ENCODE assay signal across 7 cellular contexts in genomic region chr6:158791456-158791855, GRCh38. TPM values are rescaled to one million over a fixed set of nuclear protein-coding genes. Genes with fewer than 3 reads are reported as not detected.
DNase-seq lines count a peak whose midpoint lies in the region; ATAC-seq, FAIRE-seq and TF ChIP-seq lines count a peak whose summit lies in the region.
"Not testable (repeated sequence)": the region's sequence is repeated elsewhere in the genome, so short reads cannot be mapped to it uniquely, and the experiment has no call there.

No MANE protein-coding gene starts in this region.

- not testable (repeated sequence) for H3K23ac ChIP-seq in trophoblast cell (ENCODE audit: low read length)

- not testable (repeated sequence) for H2AFZ ChIP-seq in OCI-LY1 (ENCODE audit: low read length); HepG2 (ENCODE audit: low read length); trophoblast cell (ENCODE audit: insufficient read depth, low read length, poor library complexity)

- H3K27me3 Mint-ChIP-seq in CD8-positive, alpha-beta memory T cell; WTC11 (ENCODE audit: low read depth); activated T-cell treated with anti-CD3 and anti-CD28 coated beads, Interleukin-2, amount 50 U/mL, for 72 hours (ENCODE audit: low read depth); central memory CD8-positive, alpha-beta T cell: not testable (repeated sequence)

- H3K79me2 ChIP-seq in OCI-LY1 (ENCODE audit: insufficient read depth, low read length) (peaks cover 73% of the 10 kb centered on the region), HepG2 (ENCODE audit: insufficient read depth, low read length) (peaks cover 32% of the 10 kb centered on the region), trophoblast cell (ENCODE audit: control insufficient read depth, insufficient read depth, low read length, poor library complexity) (peaks cover 31% of the 10 kb centered on the region)

- not testable (repeated sequence) for H3K9ac ChIP-seq in OCI-LY1 (ENCODE audit: low read length); HepG2 (ENCODE audit: insufficient read depth, low read depth, low read length); trophoblast cell (ENCODE audit: low read length)

- H3K9me3 ChIP-seq in CD8-positive, alpha-beta memory T cell (ENCODE audit: low read length); OCI-LY1 (ENCODE audit: low read length); HepG2 (ENCODE audit: low read length); trophoblast cell (ENCODE audit: insufficient read depth, low read depth, low read length): not testable (repeated sequence)

- WGBS in HepG2 (ENCODE audit: low lambda C conversion rate): 66% methylated on average over 5 of the region's 5 CpGs
- WGBS in trophoblast cell (ENCODE audit: extremely low coverage, insufficient coverage, insufficient read length): no CpG with 5 or more reads among the region's 5 CpGs

- H2AK5ac ChIP-seq in trophoblast cell (ENCODE audit: low read length): not testable (repeated sequence)

- DNase-seq in CD8-positive, alpha-beta memory T cell; WTC11 (ENCODE audit: low spot score); activated T-cell treated with anti-CD3 and anti-CD28 coated beads, Interleukin-2, amount 50 U/mL, for 72 hours; central memory CD8-positive, alpha-beta T cell (ENCODE audit: low spot score in 2 of 2); trophoblast cell: not testable (repeated sequence)
- DNase-seq in HepG2 (ENCODE audit: low spot score): peak; percentile 24

- H3K4me1 ChIP-seq in CD8-positive, alpha-beta memory T cell (ENCODE audit: insufficient read depth, low read length): peaks cover 55% of the 10 kb centered on the region
- H3K4me1 ChIP-seq in OCI-LY1 (ENCODE audit: insufficient read depth, low read length, severe bottlenecking) (peaks cover 72% of the 10 kb centered on the region), HepG2 (ENCODE audit: insufficient read depth, low read length) (peaks cover 31% of the 10 kb centered on the region)
- H3K4me1 ChIP-seq in trophoblast cell (ENCODE audit: control insufficient read depth in 1 of 2, insufficient read depth in 2 of 2, low read length in 2 of 2): not testable (repeated sequence)

- peak overlapping the region; percentile 56 to 98 (median 93) for H3K27ac Mint-ChIP-seq in CD8-positive, alpha-beta memory T cell
- peak overlapping the region; percentile 77 for H3K27ac Mint-ChIP-seq in WTC11
- H3K27ac Mint-ChIP-seq in activated T-cell treated with anti-CD3 and anti-CD28 coated beads, Interleukin-2, amount 50 U/mL, for 72 hours: peak overlapping the region; percentile 76
- H3K27ac Mint-ChIP-seq in central memory CD8-positive, alpha-beta T cell (ENCODE audit: low read depth): peak overlapping the region; percentile 88

- BruUV-seq in HepG2 (replicated peaks; lab: Mats Ljungman, UMichigan): not testable (repeated sequence)

- TF ChIP-seq POLR2A in HepG2 (IDR thresholded peaks at IDR 0.05; ENCODE audit: insufficient read depth in 1 of 2, low read depth in 2 of 2, low read length in 2 of 2): not testable (repeated sequence)

- H3K27me3 ChIP-seq in CD8-positive, alpha-beta memory T cell (ENCODE audit: insufficient read depth, low read length, poor library complexity, severe bottlenecking); OCI-LY1 (ENCODE audit: insufficient read depth, low read length); HepG2 (ENCODE audit: control insufficient read depth in 1 of 2, insufficient read depth in 2 of 2, low read length in 2 of 2); trophoblast cell (ENCODE audit: insufficient read depth, low read length): not testable (repeated sequence)

- not testable (repeated sequence) for TF ChIP-seq EP300 in HepG2 (IDR thresholded peaks at IDR 0.05; ENCODE audit: low read depth in 2 of 2, low read length in 2 of 2); HepG2 (CRISPR knock-in tag; IDR thresholded peaks at IDR 0.05; ENCODE audit: borderline replicate concordance)

- not testable (repeated sequence) for H4K8ac ChIP-seq in trophoblast cell (ENCODE audit: low read depth, low read length)

- H3K9me2 ChIP-seq in OCI-LY1 (ENCODE audit: low read depth, low read length): not testable (repeated sequence)

- not testable (repeated sequence) for H3K14ac ChIP-seq in trophoblast cell (ENCODE audit: low read length)

- H4K91ac ChIP-seq in trophoblast cell (ENCODE audit: low read depth, low read length): not testable (repeated sequence)

- H3K4me2 ChIP-seq in OCI-LY1 (ENCODE audit: low read length); HepG2 (ENCODE audit: low read depth, low read length); trophoblast cell (ENCODE audit: low read length): not testable (repeated sequence)

- H3K4ac ChIP-seq in trophoblast cell (ENCODE audit: low read depth, low read length): peak overlapping the region; percentile 47

- not testable (repeated sequence) for H3K27ac ChIP-seq in CD8-positive, alpha-beta memory T cell (ENCODE audit: low read depth, low read length); trophoblast cell (ENCODE audit: low read depth, low read length)
- H3K27ac ChIP-seq in OCI-LY1 (ENCODE audit: low read depth, low read length, poor library complexity, severe bottlenecking) (peak overlapping the region; percentile 4), HepG2 (ENCODE audit: extremely low read length, insufficient read depth, low read length) (peak overlapping the region; percentile 45)

- not testable (repeated sequence) for H4K20me1 ChIP-seq in OCI-LY1 (ENCODE audit: insufficient read depth, low read length); HepG2 (ENCODE audit: insufficient read depth, low read length)

- peaks cover 22% of the 10 kb centered on the region for H3K36me3 ChIP-seq in CD8-positive, alpha-beta memory T cell (ENCODE audit: insufficient read depth, low read length)
- H3K36me3 ChIP-seq in OCI-LY1 (ENCODE audit: insufficient read depth, low read length): peaks cover 81% of the 10 kb centered on the region
- peaks cover 7 to 27% of the 10 kb centered on the region in 2 experiments for H3K36me3 ChIP-seq in HepG2 (replicated peaks in 1 of 2; ENCODE audit: control insufficient read depth in 1 of 2, insufficient read depth in 2 of 2, low read length in 2 of 2)
- H3K36me3 ChIP-seq in trophoblast cell (ENCODE audit: control insufficient read depth in 1 of 2, insufficient read depth in 2 of 2, low read length in 2 of 2): peaks cover 20 to 35% of the 10 kb centered on the region in 2 experiments

- H3K9me3 Mint-ChIP-seq in CD8-positive, alpha-beta memory T cell; WTC11; activated T-cell treated with anti-CD3 and anti-CD28 coated beads, Interleukin-2, amount 50 U/mL, for 72 hours; central memory CD8-positive, alpha-beta T cell: not testable (repeated sequence)

- not testable (repeated sequence) for TF ChIP-seq CTCF in OCI-LY1 (IDR thresholded peaks at IDR 0.05; ENCODE audit: low read length); WTC11 (IDR thresholded peaks at IDR 0.05); HepG2 (CRISPR knock-in tag; IDR thresholded peaks at IDR 0.05)

- CTCF ChIA-PET in CD8-positive, alpha-beta memory T cell (lab: Charles Lee): interaction anchor here (1.9 to 7.8 kb wide), 3 partner anchors 21 to 180 kb away, joined by 6 to 41 read pairs (median 22); no protein-coding TSS in a partner anchor
- CTCF ChIA-PET in WTC11 (lab: Charles Lee): interaction anchor here (0.6 to 2.4 kb wide), 4 partner anchors 17 to 181 kb away, joined by 3 to 12 read pairs (median 4); no protein-coding TSS in a partner anchor
- CTCF ChIA-PET in HepG2 (lab: Yijun Ruan, JAX; ENCODE audit: low intra/inter-chr PET ratio, low total read pairs): not testable (repeated sequence)

- not testable (repeated sequence) for H2BK12ac ChIP-seq in trophoblast cell (ENCODE audit: low read length)

- H2BK5ac ChIP-seq in trophoblast cell (ENCODE audit: low read depth, low read length, poor library complexity): not testable (repeated sequence)

- H3K79me1 ChIP-seq in trophoblast cell (ENCODE audit: low read length): not testable (repeated sequence)

- in situ Hi-C loops in HepG2 (cut with HindIII; ENCODE audit: extremely low pct_ligation_motif_present, low pct_unique_long_range_greater_than_20kb): not testable (repeated sequence)

- POLR2A ChIA-PET in CD8-positive, alpha-beta memory T cell (lab: Charles Lee); WTC11 (lab: Charles Lee); HepG2 (lab: Yijun Ruan, JAX): not testable (repeated sequence)

- H2BK120ac ChIP-seq in trophoblast cell (ENCODE audit: insufficient read depth, low read length, poor library complexity): not testable (repeated sequence)

- TF ChIP-seq RAD21 in HepG2 (CRISPR knock-in tag; IDR thresholded peaks at IDR 0.05): not testable (repeated sequence)

- not testable (repeated sequence) for H3K18ac ChIP-seq in trophoblast cell (ENCODE audit: low read length)

- H4K12ac ChIP-seq in trophoblast cell (ENCODE audit: low read depth, low read length): not testable (repeated sequence)

- not testable (repeated sequence) for H3K4me3 ChIP-seq in CD8-positive, alpha-beta memory T cell (ENCODE audit: low read length); OCI-LY1 (ENCODE audit: low read depth, low read length, poor library complexity, severe bottlenecking); HepG2 (replicated peaks in 1 of 3; ENCODE audit: insufficient read depth in 1 of 3, low read depth in 2 of 3, low read length in 3 of 3); trophoblast cell (ENCODE audit: low read depth, low read length)

- peaks cover 70 to 92% (median 87%) of the 10 kb centered on the region in 3 donors for H3K4me1 Mint-ChIP-seq in CD8-positive, alpha-beta memory T cell
- peaks cover 56% of the 10 kb centered on the region for H3K4me1 Mint-ChIP-seq in WTC11
- H3K4me1 Mint-ChIP-seq in activated T-cell treated with anti-CD3 and anti-CD28 coated beads, Interleukin-2, amount 50 U/mL, for 72 hours (ENCODE audit: low read depth): peaks cover 71% of the 10 kb centered on the region
- H3K4me1 Mint-ChIP-seq in central memory CD8-positive, alpha-beta T cell: peaks cover 72% of the 10 kb centered on the region

- peaks cover 0 to 73% (median 14%) of the 10 kb centered on the region in 3 donors for H3K36me3 Mint-ChIP-seq in CD8-positive, alpha-beta memory T cell
- H3K36me3 Mint-ChIP-seq in WTC11: peaks cover 40% of the 10 kb centered on the region
- H3K36me3 Mint-ChIP-seq in activated T-cell treated with anti-CD3 and anti-CD28 coated beads, Interleukin-2, amount 50 U/mL, for 72 hours (ENCODE audit: insufficient read depth in 2 of 2): peaks cover 5 to 29% of the 10 kb centered on the region in 2 donors
- peaks cover 63% of the 10 kb centered on the region for H3K36me3 Mint-ChIP-seq in central memory CD8-positive, alpha-beta T cell (ENCODE audit: insufficient read depth)

- FAIRE-seq in HepG2 (lab: Jason Lieb, UNC): not testable (repeated sequence)

- intact Hi-C loops in HepG2 (cut with micrococcal nuclease; ENCODE audit: unreplicated experiment): loop anchor here (5.0 kb wide), 1 partner anchor 84 kb away; no protein-coding TSS in a partner anchor

- H3F3A ChIP-seq in OCI-LY1 (ENCODE audit: insufficient read depth, low read length): not testable (repeated sequence)

- peak overlapping the region in 2 of 7 donors; percentile 49 to 50 for H3K4me3 Mint-ChIP-seq in CD8-positive, alpha-beta memory T cell
- not testable (repeated sequence) for H3K4me3 Mint-ChIP-seq in WTC11; activated T-cell treated with anti-CD3 and anti-CD28 coated beads, Interleukin-2, amount 50 U/mL, for 72 hours
- H3K4me3 Mint-ChIP-seq in central memory CD8-positive, alpha-beta T cell: peak overlapping the region; percentile 49

- not testable (repeated sequence) for ATAC-seq in WTC11; activated T-cell treated with anti-CD3 and anti-CD28 coated beads, Interleukin-2, amount 50 U/mL, for 72 hours (replicated peaks in 1 of 2); central memory CD8-positive, alpha-beta T cell (replicated peaks; ENCODE audit: extremely low read depth, poor library complexity, severe bottlenecking)
- peak; percentile 49 for ATAC-seq in HepG2

RNA-seq across cellular contexts. Expression of gene EZR, which starts 27.7 kb away (rescaled TPM):
- total RNA-seq in CD8-positive, alpha-beta memory T cell: 100 to 1,000 TPM; 296 to 299 TPM
- 325 TPM for polyA plus RNA-seq in CD8-positive, alpha-beta memory T cell
- total RNA-seq in WTC11 (2021): 194 to 215 TPM (median 199 TPM) in 3 replicates
- 100 to 1,000 TPM; 167 to 177 TPM for total RNA-seq in activated T-cell treated with anti-CD3 and anti-CD28 coated beads, Interleukin-2, amount 50 U/mL, for 72 hours
- total RNA-seq in HepG2 (2016; rRNA removed; fragmentation: Illumina TruSeq; extraction: Trizol): 60.3 and 75.7 TPM in 2 replicates
- total RNA-seq in HepG2 (2016; cell fraction: cytosol; rRNA removed; fragmentation: Illumina TruSeq; extraction: Trizol; ENCODE audit: low read depth): 8.6 and 10.8 TPM in 2 replicates
- total RNA-seq in HepG2 (2016; cell fraction: insoluble cytoplasmic fraction; rRNA removed; fragmentation: Illumina TruSeq; extraction: Trizol): 63.6 and 68.8 TPM in 2 replicates
- total RNA-seq in HepG2 (2016; cell fraction: membrane; rRNA removed; fragmentation: Illumina TruSeq; extraction: Trizol): 21.2 and 23.3 TPM in 2 replicates
- 35.3 and 38.9 TPM in 2 replicates for total RNA-seq in HepG2 (2016; cell fraction: nucleus; rRNA removed; fragmentation: Illumina TruSeq; extraction: Trizol)
- 34.7 and 36.8 TPM in 2 replicates for polyA plus RNA-seq in HepG2 (2011; rRNA removed)
- 34.1 and 34.2 TPM in 2 replicates for polyA plus RNA-seq in HepG2 (2011; cell fraction: cytosol; rRNA removed)
- 25.0 and 25.8 TPM in 2 replicates for polyA plus RNA-seq in HepG2 (2011; cell fraction: nucleus; rRNA removed)
- 18.5 and 28.6 TPM in 2 replicates for polyA plus RNA-seq in HepG2 (2012)
- polyA plus RNA-seq in HepG2 (2016; cell fraction: cytosol; fragmentation: Illumina TruSeq; extraction: Trizol; ENCODE audit: low read depth): 5.0 and 5.1 TPM in 2 replicates
- 79.1 and 90.3 TPM in 2 replicates for polyA plus RNA-seq in HepG2 (2016; cell fraction: insoluble cytoplasmic fraction; fragmentation: Illumina TruSeq; extraction: Trizol; ENCODE audit: low read depth)
- 12.2 TPM in 2 replicates for polyA plus RNA-seq in HepG2 (2016; cell fraction: membrane; fragmentation: Illumina TruSeq; extraction: Trizol; ENCODE audit: low read depth)
- 60.9 and 63.5 TPM in 2 replicates for polyA plus RNA-seq in HepG2 (2016; cell fraction: nucleus; fragmentation: Illumina TruSeq; extraction: Trizol; ENCODE audit: insufficient read depth, low read depth)
- 45.1 and 93.9 TPM in 2 replicates for polyA minus RNA-seq in HepG2 (2011; rRNA and poly(A)+ RNA removed; ENCODE audit: low replicate concordance)
- 28.8 and 29.4 TPM in 2 replicates for polyA minus RNA-seq in HepG2 (2011; cell fraction: cytosol; rRNA and poly(A)+ RNA removed)
- 17.6 and 19.8 TPM in 2 replicates for polyA minus RNA-seq in HepG2 (2011; cell fraction: nucleus; rRNA and poly(A)+ RNA removed)
- polyA plus RNA-seq in trophoblast cell (2013): 490 and 492 TPM in 2 replicates
